In genomic region chr21:34722684-34723300, GRCh38 we compare ENCODE assay signal across 1 cellular context.
TF ChIP-seq lines count a peak whose summit lies in the region.

No MANE protein-coding gene starts in this region.

TF ChIP-seq in IMR-90, 13 proteins besides CTCF, POLR2A, EP300 and RAD21 (continued from another document):
- no peak for TF ChIP-seq ELK1 (IDR thresholded peaks at IDR 0.05; ENCODE audit: borderline replicate concordance, low read depth, low read length)
